In genomic region chr16:84117482-84117843, GRCh38 we compare ENCODE assay signal across 8 cellular contexts. TPM values are rescaled to one million over a fixed set of nuclear protein-coding genes. Genes with fewer than 3 reads are reported as not detected.
DNase-seq lines count a peak whose midpoint lies in the region; FAIRE-seq and TF ChIP-seq lines count a peak whose summit lies in the region.

No MANE protein-coding gene starts in this region.

- H3K36me3 ChIP-seq in MG63 (no peaks in the 10 kb centered on the region), neuron (ENCODE audit: insufficient read depth, low read length) (peaks cover 7% of the 10 kb centered on the region)

- DNase-seq in NCI-H524 (lab: John Stamatoyannopoulos, UW) (peak; percentile 15 to 50), NCI-H524 treated with DMSO at 0.1 percent for 48 hours (lab: John Stamatoyannopoulos, UW) (no peak), MG63 (no peak), fibroblast of the aortic adventitia (ENCODE audit: low read depth) (no peak), D721Med (ENCODE audit: insufficient read length, low spot score) (no peak), HuH-7 (ENCODE audit: low spot score) (no peak)
- DNase-seq in activated CD8-positive, alpha-beta memory T cell treated with anti-CD3 and anti-CD28 coated beads, Interleukin-2, amount 50 U/mL, for 48 hours: peak; percentile 72

- H3K27me3 ChIP-seq in MG63 (no peaks in the 10 kb centered on the region), neuron (ENCODE audit: insufficient read depth, low read length) (no peaks in the 10 kb centered on the region)

- H3K4me1 ChIP-seq in neuron (ENCODE audit: insufficient read depth, low read length): peaks cover 14% of the 10 kb centered on the region

- H3K9me3 ChIP-seq in MG63 (no peaks in the 10 kb centered on the region), neuron (ENCODE audit: low read length) (no peaks in the 10 kb centered on the region)

- peak overlapping the region; percentile 78 for H2AFZ ChIP-seq in neuron (ENCODE audit: low read depth, low read length)

- FAIRE-seq in D721Med (lab: Jason Lieb, UNC): no peak

- H3K4me3 ChIP-seq in MG63 (peak overlapping the region; percentile 80), fibroblast of the aortic adventitia (ENCODE audit: low read depth, low read length) (peak overlapping the region; percentile 91), neuron (ENCODE audit: low read length) (peak overlapping the region; percentile 96)

- TF ChIP-seq CTCF in fibroblast of the aortic adventitia (IDR thresholded peaks at IDR 0.05; ENCODE audit: insufficient read depth, low read length) (no peak), D721Med (IDR thresholded peaks at IDR 0.05; ENCODE audit: insufficient read depth, missing control alignments) (no peak)

RNA-seq across cellular contexts. Expression of gene MBTPS1, which starts 0.7 kb away (rescaled TPM):
- total RNA-seq in MG63 (2014; rRNA removed; shearing (Covaris generic); ENCODE audit: low replicate concordance): 57.3 and 66.2 TPM in 2 replicates
- 61.1 and 89.0 TPM in 2 replicates for total RNA-seq in fibroblast of the aortic adventitia (ENCODE audit: low replicate concordance)

RNA-seq across cellular contexts. Expression of gene HSDL1, which starts 27.5 kb away (rescaled TPM):
- 5.0 and 7.0 TPM in 2 replicates for total RNA-seq in MG63 (2014; rRNA removed; shearing (Covaris generic); ENCODE audit: low replicate concordance)
- 12.5 and 18.7 TPM in 2 replicates for total RNA-seq in fibroblast of the aortic adventitia (ENCODE audit: low replicate concordance)

RNA-seq across cellular contexts. Expression of gene DNAAF1, which starts 27.6 kb away (rescaled TPM):
- not detected in 2 replicates for total RNA-seq in MG63 (2014; rRNA removed; shearing (Covaris generic); ENCODE audit: low replicate concordance)
- total RNA-seq in fibroblast of the aortic adventitia (ENCODE audit: low replicate concordance): 0.09 TPM in 1 of 2 replicates, not detected in the other

Comparison
In these comparisons a context has a peak if more than half of its experiments do, and no peak if none do; other contexts are left out.
1. DNase-seq: peak in NCI-H524 (2 of 2) and activated CD8-positive, alpha-beta memory T cell treated with anti-CD3 and anti-CD28 coated beads, Interleukin-2, amount 50 U/mL, for 48 hours (single experiment); none in NCI-H524 treated with DMSO at 0.1 percent for 48 hours (single experiment), MG63 (single experiment), fibroblast of the aortic adventitia (single experiment), D721Med (single experiment) and HuH-7 (single experiment).
2. Peak in every context shown above with its lines, with median percentiles within 50 percentile points of each other: H3K4me3 ChIP-seq.